Comparison of ENCODE assay signal across 20 cellular contexts in genomic region chr6:82957171-82957894, GRCh38.
DNase-seq lines count a peak whose midpoint lies in the region; ATAC-seq and TF ChIP-seq lines count a peak whose summit lies in the region.
"Had no signal": no experiment of that assay in that cellular context is flagged by ENCODE, and none has a peak within 500 bp of the region (broad histone marks: within the 10 kb centered on the region; RNA-seq: fewer than 3 reads in every experiment).

No MANE protein-coding gene starts in this region.

- H3K27me3 ChIP-seq in SJSA1 (replicated peaks) (no peaks in the 10 kb centered on the region), sigmoid colon (no peaks in the 10 kb centered on the region)
- H3K27me3 ChIP-seq: neural progenitor cell, Peyer's patch had no signal

- TF ChIP-seq CTCF in sigmoid colon (IDR thresholded peaks at IDR 0.05) = no peak

- H3K27ac ChIP-seq in SJSA1 (peak overlapping the region; percentile 80; the same call in 1 of the 2 replicates), sigmoid colon (peak overlapping the region in 3 of 4 donors; percentile 13 to 65 (median 20))
- H3K27ac ChIP-seq: HL-60, neural progenitor cell, Peyer's patch had no signal

- 76 to 88% methylated on average over 9 of the region's 9 CpGs for WGBS in sigmoid colon, 2 donors

- no peak for ATAC-seq in HG02678 (IDR thresholded peaks at IDR 0.05; ENCODE audit: unreplicated experiment)
- ATAC-seq: activated naive CD4-positive, alpha-beta T cell treated with anti-CD3 and anti-CD28 coated beads, Interleukin-2, amount 50 U/mL, for 72 hours; activated T-cell treated with anti-CD3 and anti-CD28 coated beads, Interleukin-2, amount 50 U/mL, for 4 hours had no signal

- no peak for TF ChIP-seq POLR2A in sigmoid colon (IDR thresholded peaks at IDR 0.05)

- H3K9me3 ChIP-seq in SJSA1 (replicated peaks) = no peaks in the 10 kb centered on the region
- H3K9me3 ChIP-seq in sigmoid colon = no peaks in the 10 kb centered on the region
- H3K9me3 ChIP-seq: Peyer's patch had no signal

- intact Hi-C loops in sigmoid colon (cut with DNase I) = no loop called here

- H3K4me1 ChIP-seq in SJSA1 (replicated peaks) (peaks cover 26% of the 10 kb centered on the region), sigmoid colon (peaks cover 0 to 29% (median 5%) of the 10 kb centered on the region in 4 donors)
- H3K4me1 ChIP-seq: Peyer's patch had no signal

- H3K36me3 ChIP-seq in SJSA1 (no peaks in the 10 kb centered on the region), sigmoid colon (no peaks in the 10 kb centered on the region)
- H3K36me3 ChIP-seq: neural progenitor cell, Peyer's patch had no signal

- DNase-seq in GM04503 (ENCODE audit: low read depth) (peak; percentile 37), SJSA1 (ENCODE audit: low read depth in 1 of 2, low spot score in 2 of 2) (no peak), fibroblast of peridontal ligament (ENCODE audit: extremely low read depth) (peak; percentile 27), sigmoid colon (no peak), hypothalamus (lab: John Stamatoyannopoulos, UW) (no peak), NAMALWA (ENCODE audit: low spot score) (no peak)
- DNase-seq in activated CD4-positive, CD25-positive, alpha-beta regulatory T cell (lab: John Stamatoyannopoulos, UW) = no peak
- DNase-seq: activated CD4-positive, alpha-beta T cell treated with anti-CD3 and anti-CD28 coated beads, Interleukin-2, amount 50 U/mL, for 48 hours; activated T-cell treated with anti-CD3 and anti-CD28 coated beads, Interleukin-2, amount 50 U/mL, for 4 hours; head of caudate nucleus; KBM-7; kidney; NCI-H1105 treated with DMSO at 0.1 percent for 48 hours; NCI-H2171 treated with DMSO at 0.1 percent for 48 hours; NCI-H82; Peyer's patch had no signal

- no peak overlapping the region for H3K4me3 ChIP-seq in SJSA1
- H3K4me3 ChIP-seq in sigmoid colon = no peak overlapping the region
- H3K4me3 ChIP-seq: neural progenitor cell, Peyer's patch had no signal

- no peak for TF ChIP-seq EP300 in sigmoid colon (IDR thresholded peaks at IDR 0.05)

Comparison
In these comparisons a context has a peak if more than half of its experiments do, and no peak if none do; other contexts are left out.
1. DNase-seq: peak in GM04503 (single experiment) and fibroblast of peridontal ligament (single experiment); none in SJSA1 (0 of 2), sigmoid colon (single experiment), hypothalamus (0 of 51), activated CD4-positive, CD25-positive, alpha-beta regulatory T cell (0 of 4) and NAMALWA (single experiment).